In genomic region chr12:56326126-56326525, GRCh38 we compare ENCODE assay signal across 21 cellular contexts. TPM values are rescaled to one million over a fixed set of nuclear protein-coding genes. Genes with fewer than 3 reads are reported as not detected.
DNase-seq lines count a peak whose midpoint lies in the region; ATAC-seq and TF ChIP-seq lines count a peak whose summit lies in the region.
"Had no signal": no experiment of that assay in that cellular context is flagged by ENCODE, and none has a peak within 500 bp of the region (broad histone marks: within the 10 kb centered on the region; RNA-seq: fewer than 3 reads in every experiment).

No MANE protein-coding gene starts in this region.

- H3K9me3 ChIP-seq in BLaER1 (no peaks in the 10 kb centered on the region), T-helper 17 cell (ENCODE audit: control insufficient read depth, low read length, poor library complexity, severe bottlenecking) (no peaks in the 10 kb centered on the region), neuronal stem cell (replicated peaks in 1 of 2; ENCODE audit: control insufficient read depth in 2 of 2, insufficient read depth in 1 of 2, low read depth in 1 of 2, low read length in 2 of 2) (no peaks in the 10 kb centered on the region)
- H3K9me3 ChIP-seq: BLaER1 treated with 17β-estradiol and CSF1 and Interleukin-3, amounts not matched to agents 10 nM and 100 nM had no signal

- H3K27ac ChIP-seq in BLaER1 (no peak overlapping the region; the same call in 1 of the 2 replicates), neuronal stem cell (replicated peaks; ENCODE audit: low read length) (no peak overlapping the region), RWPE1 (no peak overlapping the region)
- H3K27ac ChIP-seq: 22Rv1, GM23248 had no signal

- no peak overlapping the region for H3K4me3 Mint-ChIP-seq in T-helper 17 cell
- no peak overlapping the region for H3K4me3 Mint-ChIP-seq in stimulated activated naive B cell treated with anti-CD40 and anti-IgM and Interleukin-4, amounts not matched to agents 10 μg/mL and 1 μg/mL and 100 μg/mL, for 72 hours
- H3K4me3 Mint-ChIP-seq in activated CD4-positive, alpha-beta T cell treated with anti-CD3 and anti-CD28 coated beads, Interleukin-2, amount 10 ng/mL, durations not matched to agents 24 days and 14 days: no peak overlapping the region
- H3K4me3 Mint-ChIP-seq: B cell; CD14-positive monocyte; CD4-positive, alpha-beta memory T cell had no signal

- H3K9me3 Mint-ChIP-seq in stimulated activated naive B cell treated with anti-CD40 and anti-IgM and Interleukin-4, amounts not matched to agents 10 μg/mL and 1 μg/mL and 100 μg/mL, for 72 hours: no peaks in the 10 kb centered on the region
- H3K9me3 Mint-ChIP-seq in activated CD4-positive, alpha-beta T cell treated with anti-CD3 and anti-CD28 coated beads, Interleukin-2, amount 10 ng/mL, durations not matched to agents 24 days and 14 days: no peaks in the 10 kb centered on the region
- H3K9me3 Mint-ChIP-seq: CD14-positive monocyte; CD4-positive, alpha-beta memory T cell had no signal

- no peak overlapping the region for H2BK120ac ChIP-seq in neuronal stem cell (ENCODE audit: low read depth, low read length)

- no peaks in the 10 kb centered on the region for H3K27me3 ChIP-seq in BLaER1
- H3K27me3 ChIP-seq in neuronal stem cell (ENCODE audit: control insufficient read depth in 3 of 3, insufficient read depth in 3 of 3, low read depth in 1 of 3, low read length in 3 of 3): no peaks in the 10 kb centered on the region
- H3K27me3 ChIP-seq: BLaER1 treated with 17β-estradiol and CSF1 and Interleukin-3, amounts not matched to agents 10 nM and 100 nM had no signal

- H3K23ac ChIP-seq in neuronal stem cell (ENCODE audit: low read depth, low read length, poor library complexity): no peak overlapping the region

- no peak overlapping the region for H3K4me3 ChIP-seq in BLaER1
- H3K4me3 ChIP-seq in neuronal stem cell (ENCODE audit: low read length in 2 of 2): no peak overlapping the region
- H3K4me3 ChIP-seq: BLaER1 treated with 17β-estradiol and CSF1 and Interleukin-3, amounts not matched to agents 10 nM and 100 nM; GM23248 had no signal

- H3K4me2 ChIP-seq in BLaER1 (peak overlapping the region; percentile 63), neuronal stem cell (ENCODE audit: insufficient read depth, low read length, poor library complexity, severe bottlenecking) (no peak overlapping the region)

- H3K27ac Mint-ChIP-seq in T-helper 17 cell: peak overlapping the region; percentile 41
- peak overlapping the region; percentile 81 for H3K27ac Mint-ChIP-seq in stimulated activated naive B cell treated with anti-CD40 and anti-IgM and Interleukin-4, amounts not matched to agents 10 μg/mL and 1 μg/mL and 100 μg/mL, for 72 hours
- H3K27ac Mint-ChIP-seq in activated CD4-positive, alpha-beta T cell treated with anti-CD3 and anti-CD28 coated beads, Interleukin-2, amount 10 ng/mL, durations not matched to agents 24 days and 14 days: no peak overlapping the region
- H3K27ac Mint-ChIP-seq: B cell had no signal

- H4K8ac ChIP-seq in neuronal stem cell (ENCODE audit: low read depth, low read length): no peak overlapping the region

- no peak overlapping the region for H3K18ac ChIP-seq in neuronal stem cell (ENCODE audit: low read length)

- H3K4me1 ChIP-seq in BLaER1 (peaks cover 16% of the 10 kb centered on the region), neuronal stem cell (ENCODE audit: control insufficient read depth in 2 of 2, insufficient read depth in 1 of 2, low read depth in 1 of 2, low read length in 2 of 2) (no peaks in the 10 kb centered on the region)

- TF ChIP-seq CTCF in RWPE1 (conservative IDR thresholded peaks at IDR 0.05; ENCODE audit: low read depth): no peak

- H3K4me1 Mint-ChIP-seq in T-helper 17 cell: peaks cover 18% of the 10 kb centered on the region
- H3K4me1 Mint-ChIP-seq in stimulated activated naive B cell treated with anti-CD40 and anti-IgM and Interleukin-4, amounts not matched to agents 10 μg/mL and 1 μg/mL and 100 μg/mL, for 72 hours: peaks cover 7 to 8% of the 10 kb centered on the region in 2 donors
- H3K4me1 Mint-ChIP-seq in activated CD4-positive, alpha-beta T cell treated with anti-CD3 and anti-CD28 coated beads, Interleukin-2, amount 10 ng/mL, durations not matched to agents 24 days and 14 days: peaks cover 5% of the 10 kb centered on the region

- H2BK5ac ChIP-seq in neuronal stem cell (ENCODE audit: low read length): peak overlapping the region; percentile 49

- H3K14ac ChIP-seq in neuronal stem cell (ENCODE audit: low read length): no peak overlapping the region

- POLR2A ChIA-PET in RWPE1 (lab: Yijun Ruan, JAX; ENCODE audit: low non-redundant PET): no interaction called here

- CTCF ChIA-PET in RWPE1 (lab: Yijun Ruan, JAX): no interaction called here

- peaks cover 73% of the 10 kb centered on the region for H3K36me3 ChIP-seq in BLaER1
- H3K36me3 ChIP-seq in neuronal stem cell (replicated peaks in 1 of 2; ENCODE audit: control insufficient read depth in 2 of 2, insufficient read depth in 2 of 2, low read length in 2 of 2): peaks cover 24 to 71% of the 10 kb centered on the region in 2 donors

- no peaks in the 10 kb centered on the region for H3K79me1 ChIP-seq in neuronal stem cell (ENCODE audit: low read depth, low read length)

- intact Hi-C loops in activated CD4-positive, alpha-beta T cell treated with anti-CD3 and anti-CD28 coated beads, Interleukin-2, amount 10 ng/mL, durations not matched to agents 24 days and 14 days (cut with micrococcal nuclease): no loop called here

- H2AK5ac ChIP-seq in neuronal stem cell (ENCODE audit: low read depth, low read length): no peak overlapping the region

- H3K27me3 Mint-ChIP-seq in T-helper 17 cell: no peaks in the 10 kb centered on the region
- no peaks in the 10 kb centered on the region for H3K27me3 Mint-ChIP-seq in stimulated activated naive B cell treated with anti-CD40 and anti-IgM and Interleukin-4, amounts not matched to agents 10 μg/mL and 1 μg/mL and 100 μg/mL, for 72 hours
- H3K27me3 Mint-ChIP-seq in activated CD4-positive, alpha-beta T cell treated with anti-CD3 and anti-CD28 coated beads, Interleukin-2, amount 10 ng/mL, durations not matched to agents 24 days and 14 days: no peaks in the 10 kb centered on the region
- H3K27me3 Mint-ChIP-seq: B cell; CD4-positive, alpha-beta memory T cell had no signal

- H3K9ac ChIP-seq in BLaER1 (no peak overlapping the region; the same call in 1 of the 2 replicates), neuronal stem cell (ENCODE audit: low read depth, low read length, poor library complexity) (no peak overlapping the region)
- H3K9ac ChIP-seq: GM23248 had no signal

- no peak overlapping the region for H2AFZ ChIP-seq in neuronal stem cell (ENCODE audit: low read length)
- H2AFZ ChIP-seq: GM23248 had no signal

- no peak overlapping the region for H2BK15ac ChIP-seq in neuronal stem cell (ENCODE audit: low read length)

- H3K4ac ChIP-seq in neuronal stem cell (ENCODE audit: low read length): no peak overlapping the region

- no peak for ATAC-seq in T-helper 17 cell
- ATAC-seq in stimulated activated naive B cell treated with anti-CD40 and anti-IgM and Interleukin-4, amounts not matched to agents 10 μg/mL and 1 μg/mL and 100 μg/mL, for 72 hours (replicated peaks): no peak

- no CpG with 5 or more reads among the region's 8 CpGs for WGBS in neuronal stem cell (ENCODE audit: extremely low coverage in 2 of 2, insufficient read length in 2 of 2, insufficient replicate concordance in 1 of 2), 2 donors

- DNase-seq in T-helper 17 cell (no peak), neuronal stem cell (ENCODE audit: low spot score) (no peak), RWPE1 (ENCODE audit: low spot score) (no peak), activated T-cell treated with anti-CD3 and anti-CD28 coated beads for 4 hours (no peak), DMS79 treated with DMSO at 0.1 percent for 48 hours (lab: John Stamatoyannopoulos, UW) (no peak)
- DNase-seq in stimulated activated naive B cell treated with anti-CD40 and anti-IgM and Interleukin-4, amounts not matched to agents 10 μg/mL and 1 μg/mL and 100 μg/mL, for 72 hours: no peak
- DNase-seq in activated CD4-positive, alpha-beta T cell treated with anti-CD3 and anti-CD28 coated beads, Interleukin-2, amount 10 ng/mL, durations not matched to agents 24 days and 14 days: no peak
- DNase-seq: Calu3; CD4-positive, alpha-beta memory T cell; COR-L47; DMS53; DND-41; GM23248; H7; HCEC 1CT had no signal

- H4K91ac ChIP-seq in neuronal stem cell (ENCODE audit: low read depth, low read length, poor library complexity): no peak overlapping the region

- H4K20me1 ChIP-seq in BLaER1: no peaks in the 10 kb centered on the region
- H4K20me1 ChIP-seq: BLaER1 treated with 17β-estradiol and CSF1 and Interleukin-3, amounts not matched to agents 10 nM and 100 nM had no signal

- H3K36me3 Mint-ChIP-seq in T-helper 17 cell (ENCODE audit: low read depth): peaks cover 33% of the 10 kb centered on the region
- peaks cover 38 to 44% of the 10 kb centered on the region in 2 donors for H3K36me3 Mint-ChIP-seq in stimulated activated naive B cell treated with anti-CD40 and anti-IgM and Interleukin-4, amounts not matched to agents 10 μg/mL and 1 μg/mL and 100 μg/mL, for 72 hours
- peaks cover 43% of the 10 kb centered on the region for H3K36me3 Mint-ChIP-seq in activated CD4-positive, alpha-beta T cell treated with anti-CD3 and anti-CD28 coated beads, Interleukin-2, amount 10 ng/mL, durations not matched to agents 24 days and 14 days (ENCODE audit: low read depth)

- no peak overlapping the region for H2BK12ac ChIP-seq in neuronal stem cell (ENCODE audit: low read length)

RNA-seq across cellular contexts. Expression of gene PAN2, which starts 7.7 kb away (rescaled TPM):
- total RNA-seq in T-helper 17 cell: 100 to 1,000 TPM in 1 of 2 donors, 10 to 100 TPM in 1; 81.1 to 108 TPM
- polyA plus RNA-seq in neuronal stem cell (2013, experiment 1 of 2): 34.2 TPM
- polyA plus RNA-seq in neuronal stem cell (2013, experiment 2 of 2): 33.0 TPM
- total RNA-seq in activated CD4-positive, alpha-beta T cell treated with anti-CD3 and anti-CD28 coated beads, Interleukin-2, amount 10 ng/mL, durations not matched to agents 24 days and 14 days: 31.3 and 34.7 TPM in 2 replicates

RNA-seq across cellular contexts. Expression of gene CNPY2, which starts 10.3 kb away (rescaled TPM):
- 10 to 100 TPM; 47.4 to 53.4 TPM for total RNA-seq in T-helper 17 cell
- 129 TPM for polyA plus RNA-seq in neuronal stem cell (2013, experiment 1 of 2)
- polyA plus RNA-seq in neuronal stem cell (2013, experiment 2 of 2): 132 TPM
- 165 and 169 TPM in 2 replicates for total RNA-seq in activated CD4-positive, alpha-beta T cell treated with anti-CD3 and anti-CD28 coated beads, Interleukin-2, amount 10 ng/mL, durations not matched to agents 24 days and 14 days

RNA-seq across cellular contexts. Expression of gene IL23A, which starts 12.6 kb away (rescaled TPM):
- total RNA-seq in T-helper 17 cell: 10 to 100 TPM; 44.9 to 49.8 TPM
- polyA plus RNA-seq in neuronal stem cell (2013, experiment 1 of 2): 0.17 TPM
- 0.32 TPM for polyA plus RNA-seq in neuronal stem cell (2013, experiment 2 of 2)
- 36.0 and 36.9 TPM in 2 replicates for total RNA-seq in activated CD4-positive, alpha-beta T cell treated with anti-CD3 and anti-CD28 coated beads, Interleukin-2, amount 10 ng/mL, durations not matched to agents 24 days and 14 days
- total RNA-seq: GM23248 had no signal
- polyA plus RNA-seq: AG04450 had no signal

RNA-seq across cellular contexts. Expression of gene CS, which starts 26.0 kb away (rescaled TPM):
- 100 to 1,000 TPM; 189 to 197 TPM for total RNA-seq in T-helper 17 cell
- 125 TPM for polyA plus RNA-seq in neuronal stem cell (2013, experiment 1 of 2)
- 123 TPM for polyA plus RNA-seq in neuronal stem cell (2013, experiment 2 of 2)
- 311 and 317 TPM in 2 replicates for total RNA-seq in activated CD4-positive, alpha-beta T cell treated with anti-CD3 and anti-CD28 coated beads, Interleukin-2, amount 10 ng/mL, durations not matched to agents 24 days and 14 days

RNA-seq across cellular contexts. Expression of gene STAT2, which starts 33.8 kb away (rescaled TPM):
- total RNA-seq in T-helper 17 cell: 100 to 1,000 TPM; 116 to 145 TPM
- 22.3 TPM for polyA plus RNA-seq in neuronal stem cell (2013, experiment 1 of 2)
- polyA plus RNA-seq in neuronal stem cell (2013, experiment 2 of 2): 24.5 TPM
- 64.9 and 68.4 TPM in 2 replicates for total RNA-seq in activated CD4-positive, alpha-beta T cell treated with anti-CD3 and anti-CD28 coated beads, Interleukin-2, amount 10 ng/mL, durations not matched to agents 24 days and 14 days
